In the genomic region with DNA sequence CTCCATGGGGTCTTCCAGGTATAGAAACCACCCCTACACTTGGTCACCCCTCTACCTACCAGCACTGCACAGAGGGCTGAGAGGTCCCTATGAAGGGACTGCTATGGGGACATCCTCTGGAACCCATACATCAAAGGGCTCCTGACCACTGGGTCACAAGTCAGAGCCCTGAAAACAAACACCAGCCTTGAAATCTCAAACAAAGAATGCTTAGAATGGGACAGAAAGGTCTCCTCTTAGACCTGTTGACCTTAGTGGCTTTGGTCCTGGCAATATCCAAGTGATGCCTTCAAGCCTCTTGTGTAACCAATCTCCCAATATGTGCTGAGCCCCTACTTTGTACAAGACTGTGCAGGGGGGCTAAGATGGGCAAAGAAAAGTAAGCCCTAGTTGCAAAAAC, we compare ENCODE assay signal across 1 cellular context.
A peak's percentile ranks its signal among the peaks of the same experiment; 100 is the strongest.
TF ChIP-seq lines count a peak whose summit lies in the region.

No MANE protein-coding gene starts in this region.

TF ChIP-seq in HepG2, 621 proteins besides CTCF, POLR2A, EP300 and RAD21 (continued from another document and continues in another):
- TF ChIP-seq, protein P1, sequence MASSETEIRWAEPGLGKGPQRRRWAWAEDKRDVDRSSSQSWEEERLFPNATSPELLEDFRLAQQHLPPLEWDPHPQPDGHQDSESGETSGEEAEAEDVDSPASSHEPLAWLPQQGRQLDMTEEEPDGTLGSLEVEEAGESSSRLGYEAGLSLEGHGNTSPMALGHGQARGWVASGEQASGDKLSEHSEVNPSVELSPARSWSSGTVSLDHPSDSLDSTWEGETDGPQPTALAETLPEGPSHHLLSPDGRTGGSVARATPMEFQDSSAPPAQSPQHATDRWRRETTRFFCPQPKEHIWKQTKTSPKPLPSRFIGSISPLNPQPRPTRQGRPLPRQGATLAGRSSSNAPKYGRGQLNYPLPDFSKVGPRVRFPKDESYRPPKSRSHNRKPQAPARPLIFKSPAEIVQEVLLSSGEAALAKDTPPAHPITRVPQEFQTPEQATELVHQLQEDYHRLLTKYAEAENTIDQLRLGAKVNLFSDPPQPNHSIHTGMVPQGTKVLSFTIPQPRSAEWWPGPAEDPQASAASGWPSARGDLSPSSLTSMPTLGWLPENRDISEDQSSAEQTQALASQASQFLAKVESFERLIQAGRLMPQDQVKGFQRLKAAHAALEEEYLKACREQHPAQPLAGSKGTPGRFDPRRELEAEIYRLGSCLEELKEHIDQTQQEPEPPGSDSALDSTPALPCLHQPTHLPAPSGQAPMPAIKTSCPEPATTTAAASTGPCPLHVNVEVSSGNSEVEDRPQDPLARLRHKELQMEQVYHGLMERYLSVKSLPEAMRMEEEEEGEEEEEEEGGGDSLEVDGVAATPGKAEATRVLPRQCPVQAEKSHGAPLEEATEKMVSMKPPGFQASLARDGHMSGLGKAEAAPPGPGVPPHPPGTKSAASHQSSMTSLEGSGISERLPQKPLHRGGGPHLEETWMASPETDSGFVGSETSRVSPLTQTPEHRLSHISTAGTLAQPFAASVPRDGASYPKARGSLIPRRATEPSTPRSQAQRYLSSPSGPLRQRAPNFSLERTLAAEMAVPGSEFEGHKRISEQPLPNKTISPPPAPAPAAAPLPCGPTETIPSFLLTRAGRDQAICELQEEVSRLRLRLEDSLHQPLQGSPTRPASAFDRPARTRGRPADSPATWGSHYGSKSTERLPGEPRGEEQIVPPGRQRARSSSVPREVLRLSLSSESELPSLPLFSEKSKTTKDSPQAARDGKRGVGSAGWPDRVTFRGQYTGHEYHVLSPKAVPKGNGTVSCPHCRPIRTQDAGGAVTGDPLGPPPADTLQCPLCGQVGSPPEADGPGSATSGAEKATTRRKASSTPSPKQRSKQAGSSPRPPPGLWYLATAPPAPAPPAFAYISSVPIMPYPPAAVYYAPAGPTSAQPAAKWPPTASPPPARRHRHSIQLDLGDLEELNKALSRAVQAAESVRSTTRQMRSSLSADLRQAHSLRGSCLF (CRISPR knock-in tag; IDR thresholded peaks at IDR 0.05; ENCODE audit: borderline replicate concordance), result no peak
- TF ChIP-seq RFXANK (CRISPR knock-in tag; IDR thresholded peaks at IDR 0.05) (no peak), ZNF121 (CRISPR knock-in tag; IDR thresholded peaks at IDR 0.05) (no peak), SOX13 (IDR thresholded peaks at IDR 0.05) (peak; percentile 71), SOX13 (CRISPR knock-in tag; conservative IDR thresholded peaks at IDR 0.05 in 1 of 2, IDR thresholded peaks at IDR 0.05 in 1 of 2) (peak in 1 of 2 experiments; percentile 92; a peak in 2 of 4 replicates), TCF7 (IDR thresholded peaks at IDR 0.05; ENCODE audit: low read depth) (peak; percentile 96), ZNF615 (CRISPR knock-in tag; IDR thresholded peaks at IDR 0.05; ENCODE audit: borderline replicate concordance) (no peak), CHCHD3 (CRISPR knock-in tag; IDR thresholded peaks at IDR 0.05) (no peak), ZNF12 (CRISPR knock-in tag; IDR thresholded peaks at IDR 0.05) (no peak), ZSCAN9 (CRISPR knock-in tag; IDR thresholded peaks at IDR 0.05; ENCODE audit: borderline replicate concordance) (no peak), TEAD2 (CRISPR knock-in tag; IDR thresholded peaks at IDR 0.05) (no peak), NFIC (IDR thresholded peaks at IDR 0.05; ENCODE audit: low read length) (peak; percentile 92), PHF8 (CRISPR knock-in tag; IDR thresholded peaks at IDR 0.05) (no peak), ZNF160 (CRISPR knock-in tag; IDR thresholded peaks at IDR 0.05) (no peak), ZBTB7B (CRISPR knock-in tag; IDR thresholded peaks at IDR 0.05) (peak; percentile 85), TGIF2 (CRISPR knock-in tag; IDR thresholded peaks at IDR 0.05) (no peak), IKZF4 (CRISPR knock-in tag; IDR thresholded peaks at IDR 0.05; ENCODE audit: borderline replicate concordance, low read depth, not compliant biosample characterization) (no peak), NCOA5 (CRISPR knock-in tag; IDR thresholded peaks at IDR 0.05) (no peak), ZIK1 (CRISPR knock-in tag; IDR thresholded peaks at IDR 0.05; ENCODE audit: borderline replicate concordance, low read depth) (no peak), MTA1 (CRISPR knock-in tag; IDR thresholded peaks at IDR 0.05; ENCODE audit: borderline replicate concordance) (no peak), NRL (CRISPR knock-in tag; IDR thresholded peaks at IDR 0.05; ENCODE audit: borderline replicate concordance) (no peak), ZSCAN21 (CRISPR knock-in tag; IDR thresholded peaks at IDR 0.05; ENCODE audit: borderline replicate concordance) (no peak), POLR2AphosphoS5 (IDR thresholded peaks at IDR 0.05; ENCODE audit: low read depth, low read length) (no peak), PHF21A (CRISPR knock-in tag; IDR thresholded peaks at IDR 0.05) (peak; percentile 94), YY1 (IDR thresholded peaks at IDR 0.05; ENCODE audit: insufficient read depth, insufficient replicate concordance, low read depth, low read length) (no peak), ZFP37 (CRISPR knock-in tag; IDR thresholded peaks at IDR 0.05; ENCODE audit: borderline replicate concordance) (no peak)
- TF ChIP-seq, protein P2, sequence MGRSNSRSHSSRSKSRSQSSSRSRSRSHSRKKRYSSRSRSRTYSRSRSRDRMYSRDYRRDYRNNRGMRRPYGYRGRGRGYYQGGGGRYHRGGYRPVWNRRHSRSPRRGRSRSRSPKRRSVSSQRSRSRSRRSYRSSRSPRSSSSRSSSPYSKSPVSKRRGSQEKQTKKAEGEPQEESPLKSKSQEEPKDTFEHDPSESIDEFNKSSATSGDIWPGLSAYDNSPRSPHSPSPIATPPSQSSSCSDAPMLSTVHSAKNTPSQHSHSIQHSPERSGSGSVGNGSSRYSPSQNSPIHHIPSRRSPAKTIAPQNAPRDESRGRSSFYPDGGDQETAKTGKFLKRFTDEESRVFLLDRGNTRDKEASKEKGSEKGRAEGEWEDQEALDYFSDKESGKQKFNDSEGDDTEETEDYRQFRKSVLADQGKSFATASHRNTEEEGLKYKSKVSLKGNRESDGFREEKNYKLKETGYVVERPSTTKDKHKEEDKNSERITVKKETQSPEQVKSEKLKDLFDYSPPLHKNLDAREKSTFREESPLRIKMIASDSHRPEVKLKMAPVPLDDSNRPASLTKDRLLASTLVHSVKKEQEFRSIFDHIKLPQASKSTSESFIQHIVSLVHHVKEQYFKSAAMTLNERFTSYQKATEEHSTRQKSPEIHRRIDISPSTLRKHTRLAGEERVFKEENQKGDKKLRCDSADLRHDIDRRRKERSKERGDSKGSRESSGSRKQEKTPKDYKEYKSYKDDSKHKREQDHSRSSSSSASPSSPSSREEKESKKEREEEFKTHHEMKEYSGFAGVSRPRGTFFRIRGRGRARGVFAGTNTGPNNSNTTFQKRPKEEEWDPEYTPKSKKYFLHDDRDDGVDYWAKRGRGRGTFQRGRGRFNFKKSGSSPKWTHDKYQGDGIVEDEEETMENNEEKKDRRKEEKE (IDR thresholded peaks at IDR 0.05), result no peak
- TF ChIP-seq, protein P3, sequence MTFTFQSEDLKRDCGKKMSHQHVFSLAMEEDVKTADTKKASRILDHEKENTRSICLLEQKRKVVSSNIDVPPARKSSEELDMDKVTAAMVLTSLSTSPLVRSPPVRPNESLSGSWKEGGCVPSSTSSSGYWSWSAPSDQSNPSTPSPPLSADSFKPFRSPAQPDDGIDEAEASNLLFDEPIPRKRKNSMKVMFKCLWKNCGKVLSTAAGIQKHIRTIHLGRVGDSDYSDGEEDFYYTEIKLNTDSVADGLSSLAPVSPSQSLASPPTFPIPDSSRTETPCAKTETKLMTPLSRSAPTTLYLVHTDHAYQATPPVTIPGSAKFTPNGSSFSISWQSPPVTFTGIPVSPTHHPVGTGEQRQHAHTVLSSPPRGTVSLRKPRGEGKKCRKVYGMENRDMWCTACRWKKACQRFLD (CRISPR knock-in tag; IDR thresholded peaks at IDR 0.05; ENCODE audit: borderline replicate concordance), result no peak
- TF ChIP-seq, protein P4, sequence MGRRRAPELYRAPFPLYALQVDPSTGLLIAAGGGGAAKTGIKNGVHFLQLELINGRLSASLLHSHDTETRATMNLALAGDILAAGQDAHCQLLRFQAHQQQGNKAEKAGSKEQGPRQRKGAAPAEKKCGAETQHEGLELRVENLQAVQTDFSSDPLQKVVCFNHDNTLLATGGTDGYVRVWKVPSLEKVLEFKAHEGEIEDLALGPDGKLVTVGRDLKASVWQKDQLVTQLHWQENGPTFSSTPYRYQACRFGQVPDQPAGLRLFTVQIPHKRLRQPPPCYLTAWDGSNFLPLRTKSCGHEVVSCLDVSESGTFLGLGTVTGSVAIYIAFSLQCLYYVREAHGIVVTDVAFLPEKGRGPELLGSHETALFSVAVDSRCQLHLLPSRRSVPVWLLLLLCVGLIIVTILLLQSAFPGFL (CRISPR knock-in tag; IDR thresholded peaks at IDR 0.05), result no peak
- TF ChIP-seq, protein P5, sequence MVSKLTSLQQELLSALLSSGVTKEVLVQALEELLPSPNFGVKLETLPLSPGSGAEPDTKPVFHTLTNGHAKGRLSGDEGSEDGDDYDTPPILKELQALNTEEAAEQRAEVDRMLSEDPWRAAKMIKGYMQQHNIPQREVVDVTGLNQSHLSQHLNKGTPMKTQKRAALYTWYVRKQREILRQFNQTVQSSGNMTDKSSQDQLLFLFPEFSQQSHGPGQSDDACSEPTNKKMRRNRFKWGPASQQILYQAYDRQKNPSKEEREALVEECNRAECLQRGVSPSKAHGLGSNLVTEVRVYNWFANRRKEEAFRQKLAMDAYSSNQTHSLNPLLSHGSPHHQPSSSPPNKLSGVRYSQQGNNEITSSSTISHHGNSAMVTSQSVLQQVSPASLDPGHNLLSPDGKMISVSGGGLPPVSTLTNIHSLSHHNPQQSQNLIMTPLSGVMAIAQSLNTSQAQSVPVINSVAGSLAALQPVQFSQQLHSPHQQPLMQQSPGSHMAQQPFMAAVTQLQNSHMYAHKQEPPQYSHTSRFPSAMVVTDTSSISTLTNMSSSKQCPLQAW (CRISPR knock-in tag; IDR thresholded peaks at IDR 0.05), result peak; percentile 85
- TF ChIP-seq, protein P6, sequence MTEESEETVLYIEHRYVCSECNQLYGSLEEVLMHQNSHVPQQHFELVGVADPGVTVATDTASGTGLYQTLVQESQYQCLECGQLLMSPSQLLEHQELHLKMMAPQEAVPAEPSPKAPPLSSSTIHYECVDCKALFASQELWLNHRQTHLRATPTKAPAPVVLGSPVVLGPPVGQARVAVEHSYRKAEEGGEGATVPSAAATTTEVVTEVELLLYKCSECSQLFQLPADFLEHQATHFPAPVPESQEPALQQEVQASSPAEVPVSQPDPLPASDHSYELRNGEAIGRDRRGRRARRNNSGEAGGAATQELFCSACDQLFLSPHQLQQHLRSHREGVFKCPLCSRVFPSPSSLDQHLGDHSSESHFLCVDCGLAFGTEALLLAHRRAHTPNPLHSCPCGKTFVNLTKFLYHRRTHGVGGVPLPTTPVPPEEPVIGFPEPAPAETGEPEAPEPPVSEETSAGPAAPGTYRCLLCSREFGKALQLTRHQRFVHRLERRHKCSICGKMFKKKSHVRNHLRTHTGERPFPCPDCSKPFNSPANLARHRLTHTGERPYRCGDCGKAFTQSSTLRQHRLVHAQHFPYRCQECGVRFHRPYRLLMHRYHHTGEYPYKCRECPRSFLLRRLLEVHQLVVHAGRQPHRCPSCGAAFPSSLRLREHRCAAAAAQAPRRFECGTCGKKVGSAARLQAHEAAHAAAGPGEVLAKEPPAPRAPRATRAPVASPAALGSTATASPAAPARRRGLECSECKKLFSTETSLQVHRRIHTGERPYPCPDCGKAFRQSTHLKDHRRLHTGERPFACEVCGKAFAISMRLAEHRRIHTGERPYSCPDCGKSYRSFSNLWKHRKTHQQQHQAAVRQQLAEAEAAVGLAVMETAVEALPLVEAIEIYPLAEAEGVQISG (CRISPR knock-in tag; IDR thresholded peaks at IDR 0.05), result peak; percentile 48; the same call in 1 of the 2 replicates
- TF ChIP-seq, protein P7, sequence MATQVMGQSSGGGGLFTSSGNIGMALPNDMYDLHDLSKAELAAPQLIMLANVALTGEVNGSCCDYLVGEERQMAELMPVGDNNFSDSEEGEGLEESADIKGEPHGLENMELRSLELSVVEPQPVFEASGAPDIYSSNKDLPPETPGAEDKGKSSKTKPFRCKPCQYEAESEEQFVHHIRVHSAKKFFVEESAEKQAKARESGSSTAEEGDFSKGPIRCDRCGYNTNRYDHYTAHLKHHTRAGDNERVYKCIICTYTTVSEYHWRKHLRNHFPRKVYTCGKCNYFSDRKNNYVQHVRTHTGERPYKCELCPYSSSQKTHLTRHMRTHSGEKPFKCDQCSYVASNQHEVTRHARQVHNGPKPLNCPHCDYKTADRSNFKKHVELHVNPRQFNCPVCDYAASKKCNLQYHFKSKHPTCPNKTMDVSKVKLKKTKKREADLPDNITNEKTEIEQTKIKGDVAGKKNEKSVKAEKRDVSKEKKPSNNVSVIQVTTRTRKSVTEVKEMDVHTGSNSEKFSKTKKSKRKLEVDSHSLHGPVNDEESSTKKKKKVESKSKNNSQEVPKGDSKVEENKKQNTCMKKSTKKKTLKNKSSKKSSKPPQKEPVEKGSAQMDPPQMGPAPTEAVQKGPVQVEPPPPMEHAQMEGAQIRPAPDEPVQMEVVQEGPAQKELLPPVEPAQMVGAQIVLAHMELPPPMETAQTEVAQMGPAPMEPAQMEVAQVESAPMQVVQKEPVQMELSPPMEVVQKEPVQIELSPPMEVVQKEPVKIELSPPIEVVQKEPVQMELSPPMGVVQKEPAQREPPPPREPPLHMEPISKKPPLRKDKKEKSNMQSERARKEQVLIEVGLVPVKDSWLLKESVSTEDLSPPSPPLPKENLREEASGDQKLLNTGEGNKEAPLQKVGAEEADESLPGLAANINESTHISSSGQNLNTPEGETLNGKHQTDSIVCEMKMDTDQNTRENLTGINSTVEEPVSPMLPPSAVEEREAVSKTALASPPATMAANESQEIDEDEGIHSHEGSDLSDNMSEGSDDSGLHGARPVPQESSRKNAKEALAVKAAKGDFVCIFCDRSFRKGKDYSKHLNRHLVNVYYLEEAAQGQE (IDR thresholded peaks at IDR 0.05; ENCODE audit: borderline replicate concordance in 1 of 2, low read depth in 1 of 2, low read length in 2 of 2), result peak in 1 of 2 experiments; percentile 45; a peak in 1 of 4 replicates
- TF ChIP-seq, protein P8, sequence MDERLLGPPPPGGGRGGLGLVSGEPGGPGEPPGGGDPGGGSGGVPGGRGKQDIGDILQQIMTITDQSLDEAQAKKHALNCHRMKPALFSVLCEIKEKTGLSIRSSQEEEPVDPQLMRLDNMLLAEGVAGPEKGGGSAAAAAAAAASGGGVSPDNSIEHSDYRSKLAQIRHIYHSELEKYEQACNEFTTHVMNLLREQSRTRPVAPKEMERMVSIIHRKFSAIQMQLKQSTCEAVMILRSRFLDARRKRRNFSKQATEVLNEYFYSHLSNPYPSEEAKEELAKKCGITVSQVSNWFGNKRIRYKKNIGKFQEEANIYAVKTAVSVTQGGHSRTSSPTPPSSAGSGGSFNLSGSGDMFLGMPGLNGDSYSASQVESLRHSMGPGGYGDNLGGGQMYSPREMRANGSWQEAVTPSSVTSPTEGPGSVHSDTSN (CRISPR knock-in tag; IDR thresholded peaks at IDR 0.05), result no peak
- TF ChIP-seq, protein P9, sequence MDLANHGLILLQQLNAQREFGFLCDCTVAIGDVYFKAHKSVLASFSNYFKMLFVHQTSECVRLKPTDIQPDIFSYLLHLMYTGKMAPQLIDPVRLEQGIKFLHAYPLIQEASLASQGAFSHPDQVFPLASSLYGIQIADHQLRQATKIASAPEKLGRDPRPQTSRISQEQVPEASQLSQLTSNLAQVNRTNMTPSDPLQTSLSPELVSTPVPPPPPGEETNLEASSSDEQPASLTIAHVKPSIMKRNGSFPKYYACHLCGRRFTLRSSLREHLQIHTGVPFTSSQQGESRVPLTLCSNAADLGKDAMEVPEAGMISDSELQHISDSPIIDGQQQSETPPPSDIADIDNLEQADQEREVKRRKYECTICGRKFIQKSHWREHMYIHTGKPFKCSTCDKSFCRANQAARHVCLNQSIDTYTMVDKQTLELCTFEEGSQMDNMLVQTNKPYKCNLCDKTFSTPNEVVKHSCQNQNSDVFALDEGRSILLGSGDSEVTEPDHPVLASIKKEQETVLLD (CRISPR knock-in tag; IDR thresholded peaks at IDR 0.05; ENCODE audit: low read depth), result no peak
